Comparison of ENCODE assay signal across 22 cellular contexts in the genomic region with DNA sequence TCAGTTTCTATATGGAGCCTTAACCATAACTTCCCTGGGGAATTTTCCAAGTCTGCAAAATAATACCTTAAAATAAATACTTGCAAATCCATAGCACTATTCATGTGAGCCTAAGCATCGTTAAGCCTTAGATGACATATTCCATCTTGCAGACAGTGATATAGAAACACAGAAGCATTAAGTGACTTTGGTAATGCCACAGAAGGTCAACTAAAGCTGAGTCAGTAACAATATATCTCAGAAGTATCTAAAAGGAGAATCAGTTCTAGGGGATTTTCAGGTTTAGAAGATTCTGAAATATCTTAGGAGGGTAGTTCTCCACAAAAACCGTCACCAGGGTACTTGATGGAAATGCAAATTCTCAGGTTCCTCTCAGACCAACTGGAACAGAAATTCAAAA.
DNase-seq lines count a peak whose midpoint lies in the region; ATAC-seq and FAIRE-seq lines count a peak whose summit lies in the region.
"Had no signal": no experiment of that assay in that cellular context is flagged by ENCODE, and none has a peak within 500 bp of the region (broad histone marks: within the 10 kb centered on the region; RNA-seq: fewer than 3 reads in every experiment).

No MANE protein-coding gene starts in this region.

- peak; percentile 30 for FAIRE-seq in urothelium cell line (lab: Jason Lieb, UNC)
- FAIRE-seq: A204.1, H54 had no signal

- peak; percentile 61 for ATAC-seq in GM21717 (IDR thresholded peaks at IDR 0.05; ENCODE audit: unreplicated experiment)
- peak; percentile 66 for ATAC-seq in HG03432 (IDR thresholded peaks at IDR 0.05; ENCODE audit: unreplicated experiment)
- ATAC-seq in GM21723 (IDR thresholded peaks at IDR 0.05; ENCODE audit: unreplicated experiment) = no peak
- ATAC-seq in HG02981 (IDR thresholded peaks at IDR 0.05; ENCODE audit: unreplicated experiment) = no peak
- ATAC-seq: GM23338 had no signal

- DNase-seq in fibroblast of peridontal ligament (ENCODE audit: extremely low read depth) = peak; percentile 18
- DNase-seq in urothelium cell line (ENCODE audit: low spot score) = no peak
- no peak for DNase-seq in hippocampal formation (lab: John Stamatoyannopoulos, UW)
- DNase-seq: ACHN; BE2C; C1 segment of cervical spinal cord; CD4-positive, CD25-positive, alpha-beta regulatory T cell; CD8-positive, alpha-beta memory T cell; COR-L47; DMS 273 treated with DMSO at 0.1 percent for 48 hours; DMS53; DND-41; EL; HCEC 1CT; KG1 had no signal

Comparison
In these comparisons a context has a peak if more than half of its experiments do, and no peak if none do; other contexts are left out.
1. ATAC-seq: peak in GM21717 (single experiment) and HG03432 (single experiment); none in GM21723 (single experiment) and HG02981 (single experiment).